22 cellular contexts compared by ENCODE assay signal in the genomic region with DNA sequence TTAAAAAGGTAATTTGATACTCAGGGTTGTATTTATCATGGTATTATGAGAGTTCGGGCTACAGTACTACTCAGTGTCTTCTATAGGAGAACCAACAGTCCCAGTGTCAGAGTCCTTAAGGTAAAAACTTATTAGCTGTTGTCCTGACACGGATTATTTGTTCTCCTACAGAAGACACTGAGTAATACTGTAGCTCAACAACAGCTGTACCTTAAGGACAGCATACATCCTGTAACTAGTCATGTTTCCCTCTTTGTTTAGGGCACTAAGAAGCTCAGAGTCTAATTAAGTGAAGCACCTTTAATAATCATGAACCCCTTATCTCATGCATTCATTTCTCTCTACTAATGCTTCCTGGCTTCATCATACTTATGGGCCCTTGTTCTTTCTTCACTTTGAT.
"Had no signal": no experiment of that assay in that cellular context is flagged by ENCODE, and none has a peak within 500 bp of the region (broad histone marks: within the 10 kb centered on the region; RNA-seq: fewer than 3 reads in every experiment).

No MANE protein-coding gene starts in this region.

- H3K36me3 ChIP-seq: esophagus squamous epithelium, right lobe of liver, suprapubic skin, thyroid gland had no signal

- DNase-seq: cortex of kidney; dorsolateral prefrontal cortex; effector CD8-positive, alpha-beta T cell; esophagus squamous epithelium; foreskin fibroblast; head of caudate nucleus; kidney glomerular epithelial cell; naive thymus-derived CD4-positive, alpha-beta T cell; nephron progenitor cell; psoas muscle; retina; right lobe of liver; stimulated activated CD4-positive, alpha-beta T cell treated with anti-CD3 and anti-CD28 coated beads, Interleukin-4, amount 100 ng/mL, for 1 hour; stimulated activated CD8-positive, alpha-beta memory T cell treated with anti-CD3 and anti-CD28 coated beads, Interleukin-4, amount 100 ng/mL, for 48 hours; stimulated activated naive CD8-positive, alpha-beta T cell treated with anti-CD3 and anti-CD28 coated beads, Interleukin-15, Interleukin-2, amounts not matched to agents 100 U/mL and 50 U/mL, for 24 hours; thyroid gland had no signal

- H3K79me2 ChIP-seq: hepatocyte had no signal

- H3K9me3 ChIP-seq: esophagus squamous epithelium, psoas muscle, right lobe of liver, suprapubic skin, thyroid gland had no signal

- H3K4me1 ChIP-seq: psoas muscle, right lobe of liver, suprapubic skin, thyroid gland had no signal

- ATAC-seq: naive thymus-derived CD4-positive, alpha-beta T cell; psoas muscle; right lobe of liver; stimulated activated effector memory CD8-positive, alpha-beta T cell treated with anti-CD3 and anti-CD28 coated beads, Interleukin-12 subunit alpha, Interleukin-12 subunit beta, amount 100 ng/mL, for 72 hours; stimulated activated naive CD8-positive, alpha-beta T cell treated with anti-CD3 and anti-CD28 coated beads, Interleukin-15, Interleukin-2, amounts not matched to agents 100 U/mL and 50 U/mL, for 24 hours had no signal

- FAIRE-seq: endometrium, urothelium cell line had no signal

- H2AFZ ChIP-seq: hepatocyte had no signal

- H3K4me2 ChIP-seq: hepatocyte had no signal

- H3K27ac ChIP-seq: dorsolateral prefrontal cortex, epithelial cell of prostate, esophagus squamous epithelium, hepatocyte, psoas muscle, right lobe of liver, suprapubic skin, thyroid gland had no signal

- H3K27me3 ChIP-seq: dorsolateral prefrontal cortex, esophagus squamous epithelium, hepatocyte, right lobe of liver, suprapubic skin, thyroid gland had no signal

- H3K4me3 ChIP-seq: dorsolateral prefrontal cortex, esophagus squamous epithelium, hepatocyte, psoas muscle, right lobe of liver, suprapubic skin, thyroid gland had no signal
